8 cellular contexts compared by ENCODE assay signal in the genomic region with DNA sequence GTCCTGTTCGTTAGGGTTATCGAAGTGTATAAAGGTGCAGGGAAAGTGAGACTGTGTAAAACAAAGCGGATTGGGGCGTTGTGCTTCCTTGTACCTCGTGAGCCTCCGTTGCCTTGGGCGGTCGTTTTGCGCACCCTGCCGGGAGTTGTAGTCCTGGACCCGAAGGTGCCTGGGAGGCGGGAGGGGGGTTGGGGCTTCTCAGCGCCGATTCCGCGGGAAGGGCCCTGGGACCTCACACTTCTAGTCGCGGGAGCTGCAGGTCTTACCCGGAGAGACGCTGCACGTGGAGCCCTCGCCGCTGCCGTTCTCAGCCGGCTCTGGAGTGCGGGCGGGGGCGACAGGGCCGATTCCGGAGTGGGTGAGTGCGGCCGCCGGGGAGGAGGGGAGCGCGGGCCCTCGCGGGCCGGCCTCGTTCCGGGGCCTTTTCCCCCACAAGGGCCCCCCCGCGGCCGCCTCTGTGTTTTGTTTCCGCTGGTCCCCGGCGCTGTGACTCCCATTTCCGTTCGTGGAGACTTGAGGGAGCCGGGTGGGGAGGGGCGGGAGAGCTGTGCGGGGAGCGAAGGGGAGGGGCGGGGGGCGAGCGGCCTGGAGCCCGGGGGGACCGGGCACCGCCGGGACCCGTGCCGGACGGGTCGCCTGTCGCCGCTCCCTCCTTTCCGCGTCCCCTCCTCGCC. TPM values are rescaled to one million over a fixed set of nuclear protein-coding genes. Genes with fewer than 3 reads are reported as not detected.
DNase-seq lines count a peak whose midpoint lies in the region; ATAC-seq, FAIRE-seq and TF ChIP-seq lines count a peak whose summit lies in the region.

No MANE protein-coding gene starts in this region.

- peak in 1 of 3 experiments; percentile 21 for TF ChIP-seq CTCF in keratinocyte (optimal IDR thresholded peaks at IDR 0.05 in 1 of 3, IDR thresholded peaks at IDR 0.05 in 1 of 3, conservative IDR thresholded peaks at IDR 0.05 in 1 of 3; ENCODE audit: extremely low read depth in 1 of 3, insufficient read depth in 2 of 3, low read length in 3 of 3)

- ATAC-seq in GM18867 (IDR thresholded peaks at IDR 0.05; ENCODE audit: unreplicated experiment), result peak; percentile 68
- ATAC-seq in HG03103 (IDR thresholded peaks at IDR 0.05; ENCODE audit: low read depth, unreplicated experiment), result peak; percentile 49
- ATAC-seq in activated CD4-positive, CD25-positive, alpha-beta regulatory T cell treated with anti-CD3 and anti-CD28 coated beads, Interleukin-2, amount 50 U/mL, for 24 hours, result peak; percentile 60 to 68

- no peaks in the 10 kb centered on the region for H3K27me3 ChIP-seq in ACC112 (ENCODE audit: insufficient read depth, low read length)
- no peaks in the 10 kb centered on the region for H3K27me3 ChIP-seq in keratinocyte (ENCODE audit: control insufficient read depth, extremely low read depth, insufficient read depth, low read length)

- DNase-seq in NCI-H2227 (lab: John Stamatoyannopoulos, UW; ENCODE audit: unreplicated experiment) (peak; percentile 94), cerebellar cortex (ENCODE audit: low spot score) (peak; percentile 93), keratinocyte (ENCODE audit: low read depth, low spot score) (no peak)
- DNase-seq in stimulated activated CD4-positive, alpha-beta T cell treated with anti-CD3 and anti-CD28 coated beads, Interleukin-12 subunit alpha, Interleukin-12 subunit beta, amount 100 ng/mL, for 48 hours (ENCODE audit: low read depth in 2 of 3, low spot score in 1 of 3), result peak; percentile 73 to 82 (median 81)

- H3K9me3 ChIP-seq in keratinocyte (ENCODE audit: control insufficient read depth, low read depth, low read length), result no peaks in the 10 kb centered on the region

- H3K4me1 ChIP-seq in ACC112 (ENCODE audit: control insufficient read depth, insufficient read depth, low read length, unreplicated experiment) (no peaks in the 10 kb centered on the region), keratinocyte (ENCODE audit: control insufficient read depth, extremely low read depth, insufficient read depth, low read length) (peaks cover 10% of the 10 kb centered on the region)

- H3K79me2 ChIP-seq in ACC112 (ENCODE audit: control insufficient read depth, insufficient read depth, low read length, unreplicated experiment), result peaks cover 81% of the 10 kb centered on the region
- H3K79me2 ChIP-seq in keratinocyte (ENCODE audit: control insufficient read depth, insufficient read depth, low read length), result peaks cover 81% of the 10 kb centered on the region

- dilution Hi-C loops in keratinocyte (cut with MboI; ENCODE audit: extremely low pct_ligation_motif_present, low sequenced_read_pairs), result no loop called here

- peak overlapping the region; percentile 98 for H3K9ac ChIP-seq in keratinocyte (ENCODE audit: control insufficient read depth, extremely low read depth, insufficient read depth, low read length)

- H3K36me3 ChIP-seq in ACC112 (ENCODE audit: insufficient read depth, low read length) (no peaks in the 10 kb centered on the region), keratinocyte (ENCODE audit: control insufficient read depth in 2 of 2, extremely low read depth in 1 of 2, insufficient read depth in 2 of 2, low read length in 2 of 2) (peaks cover 1 to 4% of the 10 kb centered on the region in 2 experiments)

- H3K9me1 ChIP-seq in keratinocyte (ENCODE audit: control insufficient read depth, extremely low read depth, insufficient read depth, low read length), result no peaks in the 10 kb centered on the region

- H4K20me1 ChIP-seq in keratinocyte (ENCODE audit: control insufficient read depth, extremely low read depth, insufficient read depth, low read length), result no peaks in the 10 kb centered on the region

- FAIRE-seq in keratinocyte (lab: Jason Lieb, UNC), result no peak

- peak overlapping the region; percentile 96 for H3K27ac ChIP-seq in ACC112 (ENCODE audit: low read depth, low read length)
- H3K27ac ChIP-seq in keratinocyte (ENCODE audit: control insufficient read depth, insufficient read depth, low read length), result peak overlapping the region; percentile 98

- peak overlapping the region; percentile 88 for H3K4me3 ChIP-seq in ACC112 (ENCODE audit: low read depth, low read length)
- peak overlapping the region; percentile 89 to 99 (median 94) for H3K4me3 ChIP-seq in keratinocyte (ENCODE audit: control insufficient read depth in 2 of 3, extremely low read depth in 1 of 3, insufficient read depth in 2 of 3, low read depth in 1 of 3, low read length in 3 of 3)

- H3K4me2 ChIP-seq in keratinocyte (ENCODE audit: control insufficient read depth, extremely low read depth, insufficient read depth, low read depth, low read length), result peak overlapping the region; percentile 50

- H2AFZ ChIP-seq in ACC112 (ENCODE audit: low read length, unreplicated experiment), result peak overlapping the region; percentile 76
- H2AFZ ChIP-seq in keratinocyte (ENCODE audit: control insufficient read depth, low read length), result peak overlapping the region; percentile 97

RNA-seq across cellular contexts. Expression of gene GABPA, which starts 0.6 kb away (rescaled TPM):
- 8.4 to 16.3 TPM (median 10.8 TPM) in 3 replicates for polyA plus RNA-seq in keratinocyte
- 8.6 TPM for polyA plus RNA-seq in keratinocyte (2011; ENCODE audit: low read depth)
- polyA plus RNA-seq in keratinocyte (2011; cell fraction: cytosol; rRNA removed), result 5.4 and 15.8 TPM in 2 replicates
- 15.6 and 20.3 TPM in 2 replicates for polyA plus RNA-seq in keratinocyte (2011; cell fraction: nucleus; rRNA removed)
- polyA plus RNA-seq in keratinocyte (2012; ENCODE audit: low replicate concordance), result 7.6 and 8.0 TPM in 2 replicates
- 1.3 to 25.4 TPM (median 7.9 TPM) in 3 replicates for polyA minus RNA-seq in keratinocyte
- polyA minus RNA-seq in keratinocyte (2011; cell fraction: cytosol; rRNA and poly(A)+ RNA removed), result 9.2 TPM
- 7.2 and 10.9 TPM in 2 replicates for polyA minus RNA-seq in keratinocyte (2011; cell fraction: nucleus; rRNA and poly(A)+ RNA removed)

RNA-seq across cellular contexts. Expression of gene ATP5PF, which starts 0.7 kb away (rescaled TPM):
- polyA plus RNA-seq in keratinocyte, result 179 to 256 TPM (median 212 TPM) in 3 replicates
- polyA plus RNA-seq in keratinocyte (2011; ENCODE audit: low read depth), result 55.7 TPM
- polyA plus RNA-seq in keratinocyte (2011; cell fraction: cytosol; rRNA removed), result 168 and 308 TPM in 2 replicates
- polyA plus RNA-seq in keratinocyte (2011; cell fraction: nucleus; rRNA removed), result 41.8 and 62.0 TPM in 2 replicates
- 211 and 230 TPM in 2 replicates for polyA plus RNA-seq in keratinocyte (2012; ENCODE audit: low replicate concordance)
- 11.8 to 72.2 TPM (median 56.9 TPM) in 3 replicates for polyA minus RNA-seq in keratinocyte
- polyA minus RNA-seq in keratinocyte (2011; cell fraction: cytosol; rRNA and poly(A)+ RNA removed), result 39.7 TPM
- 4.5 and 11.2 TPM in 2 replicates for polyA minus RNA-seq in keratinocyte (2011; cell fraction: nucleus; rRNA and poly(A)+ RNA removed)
